9 cellular contexts compared by ENCODE assay signal in the genomic region with DNA sequence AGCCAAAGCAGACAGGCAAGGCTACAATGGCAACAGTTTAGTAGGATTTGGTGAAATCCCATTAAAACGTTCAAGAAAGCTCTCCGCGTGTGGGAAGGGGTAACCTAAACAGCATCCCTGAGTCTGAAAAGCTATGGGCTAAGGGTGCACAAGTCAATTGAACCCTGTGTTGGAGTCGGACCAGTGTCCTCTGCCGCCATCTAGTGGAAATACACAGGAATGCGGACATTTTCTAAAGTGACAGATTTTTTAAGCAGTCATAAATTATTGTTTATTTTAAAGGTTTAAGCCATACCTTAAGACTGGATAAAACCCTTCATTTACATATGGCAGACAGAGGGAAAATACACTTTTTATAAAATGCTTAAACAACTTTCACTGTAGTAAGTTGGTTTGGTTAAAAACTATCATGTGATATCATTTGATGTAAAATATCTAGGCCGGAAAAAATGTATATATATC. TPM values are rescaled to one million over a fixed set of nuclear protein-coding genes. Genes with fewer than 3 reads are reported as not detected.
DNase-seq lines count a peak whose midpoint lies in the region; ATAC-seq, FAIRE-seq and TF ChIP-seq lines count a peak whose summit lies in the region.
"Had no signal": no experiment of that assay in that cellular context is flagged by ENCODE, and none has a peak within 500 bp of the region (broad histone marks: within the 10 kb centered on the region; RNA-seq: fewer than 3 reads in every experiment).

No MANE protein-coding gene starts in this region.

- H3K79me2 ChIP-seq in mesendoderm (ENCODE audit: control insufficient read depth, insufficient read depth, low read length): no peaks in the 10 kb centered on the region

- ATAC-seq in HG02973 (IDR thresholded peaks at IDR 0.05; ENCODE audit: unreplicated experiment): no peak

- H2BK15ac ChIP-seq in mesendoderm (replicated peaks; ENCODE audit: low read depth): no peak overlapping the region

- no peak overlapping the region for H3K23ac ChIP-seq in mesendoderm (ENCODE audit: low read length)

- no peaks in the 10 kb centered on the region for H3K36me3 ChIP-seq in mesendoderm (ENCODE audit: control insufficient read depth, insufficient read depth, low read length)

- H4K8ac ChIP-seq in mesendoderm (ENCODE audit: low read depth, low read length): no peak overlapping the region

- no peaks in the 10 kb centered on the region for H3K4me1 ChIP-seq in mesendoderm (ENCODE audit: control insufficient read depth, low read depth, low read length)

- H3K4ac ChIP-seq in mesendoderm (ENCODE audit: low read depth, low read length): no peak overlapping the region

- no peak overlapping the region for H2BK120ac ChIP-seq in mesendoderm (ENCODE audit: low read depth, low read length)

- DNase-seq in ACHN (peak; percentile 45), GM12892 (ENCODE audit: insufficient read length) (peak; percentile 33), NCI-H446 treated with DMSO at 0.1 percent for 48 hours (lab: John Stamatoyannopoulos, UW) (peak; percentile 34), ecto neural progenitor cell (ENCODE audit: low spot score) (peak; percentile 71), mesendoderm (peak; percentile 63)
- DNase-seq in activated CD4-positive, alpha-beta T cell treated with anti-CD3 and anti-CD28 coated beads for 48 hours: peak; percentile 69
- DNase-seq in stimulated activated naive CD4-positive, alpha-beta T cell treated with Interleukin-2 at 50 U/mL for 16 hours (lab: John Stamatoyannopoulos, UW): peak; percentile 41

- H3K27me3 ChIP-seq in mesendoderm (ENCODE audit: insufficient read depth, low read length, poor library complexity): no peaks in the 10 kb centered on the region

- peak; percentile 90 for FAIRE-seq in GM12892 (lab: Jason Lieb, UNC)

- in situ Hi-C loops in ACHN (cut with HindIII; ENCODE audit: low pct_ligation_motif_present, low pct_unique_long_range_greater_than_20kb, low sequenced_read_pairs): no loop called here

- whole genome bisulfite sequencing in mesendoderm (ENCODE audit: extremely low coverage, insufficient coverage, low lambda C conversion rate): no CpG with 5 or more reads among the region's 7 CpGs

- H3K18ac ChIP-seq in mesendoderm (ENCODE audit: low read length): no peak overlapping the region

- no peak overlapping the region for H3K4me3 ChIP-seq in mesendoderm (ENCODE audit: low read length)
- H3K4me3 ChIP-seq: skin epidermis had no signal

- H3K27ac ChIP-seq in mesendoderm (ENCODE audit: low read depth, low read length): no peak overlapping the region
- H3K27ac ChIP-seq: skin epidermis had no signal

- TF ChIP-seq POLR2A in GM12892 (IDR thresholded peaks at IDR 0.05; ENCODE audit: low read depth, low read length): no peak

- no peak overlapping the region for H3K56ac ChIP-seq in mesendoderm (ENCODE audit: low read length)

- H3K9ac ChIP-seq in mesendoderm (ENCODE audit: low read length): no peak overlapping the region

- no peak overlapping the region for H4K5ac ChIP-seq in mesendoderm (ENCODE audit: low read length)

- H2AK5ac ChIP-seq in mesendoderm (ENCODE audit: low read length): no peak overlapping the region

- no peak overlapping the region for H3K4me2 ChIP-seq in mesendoderm (ENCODE audit: low read length)

- H2BK5ac ChIP-seq in mesendoderm (ENCODE audit: low read length): no peak overlapping the region

- H3K79me1 ChIP-seq in mesendoderm (ENCODE audit: low read length): no peaks in the 10 kb centered on the region

RNA-seq across cellular contexts. Expression of a gene that starts 26.5 kb away (rescaled TPM):
- 85.6 TPM for polyA plus RNA-seq in GM12892 (2012; ENCODE audit: missing spikeins)
- polyA plus RNA-seq in mesendoderm (2013, experiment 1 of 2): 150 TPM
- 147 TPM for polyA plus RNA-seq in mesendoderm (2013, experiment 2 of 2)
